Comparison of ENCODE assay signal across 8 cellular contexts in the genomic region with DNA sequence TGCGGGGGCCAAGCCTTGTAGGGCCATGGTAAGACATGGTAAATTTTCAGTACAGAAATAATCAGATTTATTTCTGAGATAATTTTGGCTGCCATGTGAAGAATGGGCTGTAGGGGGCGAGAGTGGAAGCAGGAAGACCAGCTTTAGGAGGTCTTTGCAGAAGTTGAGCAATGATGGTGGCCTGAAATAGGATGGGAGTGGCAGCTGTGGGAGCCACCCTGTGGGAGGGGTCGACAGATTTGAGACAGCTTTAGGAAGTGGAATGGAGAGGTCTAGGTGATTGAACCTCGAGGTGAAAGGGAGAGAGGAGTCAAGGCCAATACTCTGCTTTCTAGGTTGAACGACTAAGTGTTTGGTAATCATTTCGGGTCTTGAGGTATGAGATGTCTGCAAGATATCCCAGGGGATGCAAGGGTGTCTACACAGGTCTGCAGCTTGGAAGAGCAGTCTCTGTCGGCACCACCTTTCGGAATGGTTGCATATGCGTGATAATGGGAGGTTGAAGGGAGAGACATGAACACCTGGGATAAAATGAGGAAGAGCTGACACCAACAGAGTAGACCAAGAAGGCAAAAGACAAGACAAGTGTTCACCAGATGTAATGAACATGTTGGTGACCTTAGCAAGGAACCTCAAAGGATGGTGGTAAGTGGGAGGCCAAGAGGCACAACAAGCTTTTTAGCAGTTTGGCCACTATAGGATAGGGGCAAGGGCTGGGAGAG. TPM values are rescaled to one million over a fixed set of nuclear protein-coding genes. Genes with fewer than 3 reads are reported as not detected.
DNase-seq lines count a peak whose midpoint lies in the region; ATAC-seq and TF ChIP-seq lines count a peak whose summit lies in the region.

No MANE protein-coding gene starts in this region.

- no peak overlapping the region for H3K27ac ChIP-seq in testis

- no peak for ATAC-seq in HG03378 (IDR thresholded peaks at IDR 0.05; ENCODE audit: unreplicated experiment)

- peak overlapping the region; percentile 43 for H3K27ac Mint-ChIP-seq in activated naive CD8-positive, alpha-beta T cell treated with anti-CD3 and anti-CD28 coated beads for 36 hours

- no peaks in the 10 kb centered on the region for H3K27me3 Mint-ChIP-seq in activated naive CD8-positive, alpha-beta T cell treated with anti-CD3 and anti-CD28 coated beads for 36 hours

- H3K4me3 Mint-ChIP-seq in activated naive CD8-positive, alpha-beta T cell treated with anti-CD3 and anti-CD28 coated beads for 36 hours = no peak overlapping the region

- peaks cover 5% of the 10 kb centered on the region for H3K36me3 ChIP-seq in testis (ENCODE audit: low read depth, missing control alignments)

- TF ChIP-seq CTCF in testis (IDR thresholded peaks at IDR 0.05) = peak; percentile 29 to 53 (median 50)

- POLR2A ChIA-PET in HEK293T (lab: Yijun Ruan, JAX) = interaction anchor here (0.9 to 6.1 kb wide), 5 partner anchors 16 to 124 kb away, joined by 3 to 27 read pairs (median 4); a partner anchor contains a TSS

- WGBS in testis, 2 donors = 66 to 69% methylated on average over 9 of the region's 9 CpGs

- peaks cover 37% of the 10 kb centered on the region for H3K4me1 Mint-ChIP-seq in activated naive CD8-positive, alpha-beta T cell treated with anti-CD3 and anti-CD28 coated beads for 36 hours

- CTCF ChIA-PET in HEK293T (lab: Yijun Ruan, JAX) = interaction anchor here (0.5 to 1.9 kb wide), 6 partner anchors 14 to 193 kb away, joined by 3 to 13 read pairs (median 6); a partner anchor contains a TSS

- no peaks in the 10 kb centered on the region for H3K9me3 Mint-ChIP-seq in activated naive CD8-positive, alpha-beta T cell treated with anti-CD3 and anti-CD28 coated beads for 36 hours

- TF ChIP-seq POLR2A in testis (IDR thresholded peaks at IDR 0.05) = no peak

- DNase-seq in DMS 273 (lab: John Stamatoyannopoulos, UW; ENCODE audit: unreplicated experiment) (peak; percentile 83), HEK293T (ENCODE audit: extremely low spot score) (peak; percentile 46), RKO (ENCODE audit: low spot score) (peak; percentile 42), iris pigment epithelial cell (ENCODE audit: low read depth) (peak; percentile 50), testis (no peak), medulla oblongata (ENCODE audit: extremely low spot score) (no peak)
- peak; percentile 52 for DNase-seq in activated naive CD8-positive, alpha-beta T cell treated with anti-CD3 and anti-CD28 coated beads for 36 hours

- no peaks in the 10 kb centered on the region for H3K9me3 ChIP-seq in testis

- H3K36me3 Mint-ChIP-seq in activated naive CD8-positive, alpha-beta T cell treated with anti-CD3 and anti-CD28 coated beads for 36 hours = peaks cover 20% of the 10 kb centered on the region

- H3K4me1 ChIP-seq in testis = no peaks in the 10 kb centered on the region

- no peak overlapping the region for H3K4me3 ChIP-seq in testis

- intact Hi-C loops in testis (cut with DNase I; ENCODE audit: low total_unique reads) = no loop called here

- H3K27me3 ChIP-seq in testis = no peaks in the 10 kb centered on the region

TF ChIP-seq in HEK293T, 16 proteins besides CTCF, POLR2A, EP300 and RAD21:
- TF ChIP-seq ARNT (IDR thresholded peaks at IDR 0.05) (no peak), HDGF (IDR thresholded peaks at IDR 0.05; ENCODE audit: borderline replicate concordance) (no peak), NFRKB (IDR thresholded peaks at IDR 0.05) (no peak), ELF4 (IDR thresholded peaks at IDR 0.05) (0 out of 2 replicates have a peak, but pooled peaks have one; percentile 18), SUZ12 (IDR thresholded peaks at IDR 0.05) (no peak), FOXM1 (IDR thresholded peaks at IDR 0.05; ENCODE audit: borderline replicate concordance) (no peak), FOXA1 (IDR thresholded peaks at IDR 0.05) (no peak), SP1 (IDR thresholded peaks at IDR 0.05) (no peak), CTBP1 (IDR thresholded peaks at IDR 0.05; ENCODE audit: borderline replicate concordance) (no peak), L3MBTL2 (conservative IDR thresholded peaks at IDR 0.05) (no peak)
- TF ChIP-seq, protein P1, sequence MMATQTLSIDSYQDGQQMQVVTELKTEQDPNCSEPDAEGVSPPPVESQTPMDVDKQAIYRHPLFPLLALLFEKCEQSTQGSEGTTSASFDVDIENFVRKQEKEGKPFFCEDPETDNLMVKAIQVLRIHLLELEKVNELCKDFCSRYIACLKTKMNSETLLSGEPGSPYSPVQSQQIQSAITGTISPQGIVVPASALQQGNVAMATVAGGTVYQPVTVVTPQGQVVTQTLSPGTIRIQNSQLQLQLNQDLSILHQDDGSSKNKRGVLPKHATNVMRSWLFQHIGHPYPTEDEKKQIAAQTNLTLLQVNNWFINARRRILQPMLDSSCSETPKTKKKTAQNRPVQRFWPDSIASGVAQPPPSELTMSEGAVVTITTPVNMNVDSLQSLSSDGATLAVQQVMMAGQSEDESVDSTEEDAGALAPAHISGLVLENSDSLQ (IDR thresholded peaks at IDR 0.05) = peak; percentile 68; the same call in 1 of the 2 replicates

RNA-seq across cellular contexts. Expression of a gene that starts 4.2 kb away (rescaled TPM):
- 10 to 100 TPM; 78.7 to 83.4 TPM for total RNA-seq in activated naive CD8-positive, alpha-beta T cell treated with anti-CD3 and anti-CD28 coated beads for 36 hours
- 100 to 1,000 TPM; 100 to 101 TPM for total RNA-seq in testis
- 76.5 TPM for polyA plus RNA-seq in testis (ENCODE audit: insufficient read depth, low read depth, low replicate concordance)

RNA-seq across cellular contexts. Expression of a gene that starts 15.6 kb away (rescaled TPM):
- total RNA-seq in activated naive CD8-positive, alpha-beta T cell treated with anti-CD3 and anti-CD28 coated beads for 36 hours = 100 to 1,000 TPM; 158 to 169 TPM
- total RNA-seq in testis = 10 to 100 TPM; 69.6 to 78.7 TPM
- polyA plus RNA-seq in testis (ENCODE audit: insufficient read depth, low read depth, low replicate concordance) = 54.2 TPM

RNA-seq across cellular contexts. Expression of a gene that starts 17.1 kb away (rescaled TPM):
- 10 to 100 TPM; 17.1 to 18.2 TPM for total RNA-seq in activated naive CD8-positive, alpha-beta T cell treated with anti-CD3 and anti-CD28 coated beads for 36 hours
- total RNA-seq in testis = 10 to 100 TPM; 60.0 to 63.1 TPM
- polyA plus RNA-seq in testis (ENCODE audit: insufficient read depth, low read depth, low replicate concordance) = 76.7 TPM

RNA-seq across cellular contexts. Expression of a gene that starts 33.4 kb away (rescaled TPM):
- not detected for total RNA-seq in activated naive CD8-positive, alpha-beta T cell treated with anti-CD3 and anti-CD28 coated beads for 36 hours
- total RNA-seq in testis = 1 to 10 TPM; 2.5 to 5.7 TPM
- polyA plus RNA-seq in testis (ENCODE audit: insufficient read depth, low read depth, low replicate concordance) = 0.86 TPM

Comparison
In these comparisons a context has a peak if more than half of its experiments do, and no peak if none do; other contexts are left out.
1. DNase-seq: peak in DMS 273 (single experiment), HEK293T (single experiment), RKO (single experiment), activated naive CD8-positive, alpha-beta T cell treated with anti-CD3 and anti-CD28 coated beads for 36 hours (single experiment) and iris pigment epithelial cell (single experiment); none in testis (single experiment) and medulla oblongata (single experiment).